ENCODE assay signal across 8 cellular contexts in genomic region chr5:95823738-95824609, GRCh38. TPM values are rescaled to one million over a fixed set of nuclear protein-coding genes. Genes with fewer than 3 reads are reported as not detected.
A peak's percentile ranks its signal among the peaks of the same experiment; 100 is the strongest.
DNase-seq lines count a peak whose midpoint lies in the region; ATAC-seq and TF ChIP-seq lines count a peak whose summit lies in the region.

No MANE protein-coding gene starts in this region.

- DNase-seq in AG08395 (ENCODE audit: low spot score) = peak; percentile 89
- peak; percentile 99 for DNase-seq in RKO (ENCODE audit: low spot score)
- peak; percentile 89 for DNase-seq in cardiac septum (ENCODE audit: low spot score)
- DNase-seq in gastrocnemius medialis = peak; percentile 50 to 79
- no peak for DNase-seq in D341Med (ENCODE audit: low spot score)

- no peaks in the 10 kb centered on the region for H3K9me3 Mint-ChIP-seq in activated naive CD8-positive, alpha-beta T cell (ENCODE audit: low read depth)

- intact Hi-C loops in cardiac septum (cut with DNase I) = loop anchor here (5.0 kb wide), 1 partner anchor 92 kb away; the partner anchor contains the start of gene RHOBTB3
- intact Hi-C loops in gastrocnemius medialis (cut with DNase I; ENCODE audit: low total_unique reads) = loop anchor here (1.0 to 5.0 kb wide), 3 partner anchors 7 to 878 kb away; no protein-coding TSS in a partner anchor

- ATAC-seq in GM18870 (IDR thresholded peaks at IDR 0.05; ENCODE audit: unreplicated experiment) = peak; percentile 39
- peak; percentile 42 for ATAC-seq in HG03097 (IDR thresholded peaks at IDR 0.05; ENCODE audit: low FRiP score, unreplicated experiment)
- ATAC-seq in gastrocnemius medialis = peak; percentile 53 to 59

- no peaks in the 10 kb centered on the region for H3K27me3 ChIP-seq in gastrocnemius medialis

- peaks cover 65% of the 10 kb centered on the region for H3K4me1 Mint-ChIP-seq in activated naive CD8-positive, alpha-beta T cell (ENCODE audit: low read depth)

- H3K4me3 ChIP-seq in gastrocnemius medialis = peak overlapping the region; percentile 75 to 100 (median 84)

- TF ChIP-seq CTCF in gastrocnemius medialis (IDR thresholded peaks at IDR 0.05 in 4 of 5, conservative IDR thresholded peaks at IDR 0.05 in 1 of 5) = no peak

- in situ Hi-C loops in gastrocnemius medialis (cut with MboI; ENCODE audit: low sequenced_read_pairs in 4 of 4) = no loop called here

- H3K27ac Mint-ChIP-seq in activated naive CD8-positive, alpha-beta T cell = peak overlapping the region; percentile 94

- peak overlapping the region; percentile 87 to 92 (median 91) for H3K27ac ChIP-seq in gastrocnemius medialis

- H3K36me3 ChIP-seq in gastrocnemius medialis = peaks cover 0 to 20% of the 10 kb centered on the region in 2 donors

- peaks cover 34 to 38% of the 10 kb centered on the region in 2 donors for H3K4me1 ChIP-seq in gastrocnemius medialis

- no peaks in the 10 kb centered on the region for H3K36me3 Mint-ChIP-seq in activated naive CD8-positive, alpha-beta T cell

- no peaks in the 10 kb centered on the region for H3K27me3 Mint-ChIP-seq in activated naive CD8-positive, alpha-beta T cell

- H3K9me3 ChIP-seq in gastrocnemius medialis = no peaks in the 10 kb centered on the region

- TF ChIP-seq POLR2A in gastrocnemius medialis (IDR thresholded peaks at IDR 0.05) = peak; percentile 42 to 65

- peak overlapping the region; percentile 90 for H3K4me3 Mint-ChIP-seq in activated naive CD8-positive, alpha-beta T cell

RNA-seq across cellular contexts. Expression of gene GLRX, which starts 1.4 kb away (rescaled TPM):
- total RNA-seq in cardiac septum (119 TPM), gastrocnemius medialis (1,000 to 10,000 TPM; 1,042 to 2,721 (median 1,859) TPM)
